Comparison of ENCODE assay signal across 18 cellular contexts in the genomic region with DNA sequence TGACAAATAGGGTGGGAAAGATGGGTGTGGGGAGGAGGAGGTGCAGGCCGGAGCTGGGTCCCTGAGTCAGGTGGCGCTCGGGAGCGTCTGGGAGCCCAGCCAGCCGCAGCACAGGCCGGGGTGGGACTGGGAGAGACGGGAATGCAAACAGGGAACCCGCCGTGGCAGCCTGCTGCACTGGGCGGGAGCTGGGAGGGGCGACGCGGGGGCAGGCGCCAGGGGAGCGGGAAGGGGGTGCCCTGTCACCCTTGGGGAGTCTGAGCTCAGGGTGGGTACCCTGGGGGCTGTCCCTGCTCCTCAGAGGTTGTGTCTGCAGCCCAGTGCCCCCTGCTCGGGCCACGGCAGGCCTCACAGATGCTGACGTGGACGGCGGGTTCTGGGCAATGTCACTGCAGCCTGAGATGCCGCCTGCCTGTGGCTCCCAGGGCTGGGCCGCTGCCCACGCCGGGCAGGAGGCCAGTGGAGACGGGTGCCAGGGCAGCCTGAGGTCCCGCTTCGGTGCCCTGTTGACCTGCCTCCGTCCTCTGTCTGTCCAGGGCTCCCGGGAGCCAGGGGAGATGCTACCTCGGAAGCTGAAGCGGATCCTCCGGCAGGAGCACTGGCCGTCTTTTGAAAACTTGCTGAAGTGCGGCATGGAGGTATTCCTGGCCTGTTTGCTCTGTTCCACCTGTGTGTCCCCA. TPM values are rescaled to one million over a fixed set of nuclear protein-coding genes. Genes with fewer than 3 reads are reported as not detected.
DNase-seq lines count a peak whose midpoint lies in the region; ATAC-seq and TF ChIP-seq lines count a peak whose summit lies in the region.
"Had no signal": no experiment of that assay in that cellular context is flagged by ENCODE, and none has a peak within 500 bp of the region (broad histone marks: within the 10 kb centered on the region; RNA-seq: fewer than 3 reads in every experiment).

No MANE protein-coding gene starts in this region.

- H3K36me3 ChIP-seq in upper lobe of right lung, result no peaks in the 10 kb centered on the region

- no peaks in the 10 kb centered on the region for H3K4me1 ChIP-seq in upper lobe of right lung
- H3K4me1 ChIP-seq: A549 had no signal

- DNase-seq in activated CD8-positive, alpha-beta memory T cell treated with anti-CD3 and anti-CD28 coated beads, Interleukin-2, amount 50 U/mL, for 4 hours, result peak; percentile 9
- no peak for DNase-seq in activated CD8-positive, alpha-beta memory T cell treated with anti-CD3 and anti-CD28 coated beads, Interleukin-2, amount 50 U/mL, for 48 hours
- peak; percentile 40 for DNase-seq in left cardiac atrium
- peak; percentile 60 for DNase-seq in myocyte (ENCODE audit: low read depth)
- DNase-seq in upper lobe of right lung, result peak; percentile 74
- DNase-seq in retina, result no peak
- DNase-seq in LoVo (ENCODE audit: low spot score), result no peak
- no peak for DNase-seq in NCI-H345 treated with DMSO at 0.1 percent for 48 hours (lab: John Stamatoyannopoulos, UW; ENCODE audit: unreplicated experiment)
- DNase-seq: activated effector memory CD4-positive, alpha-beta T cell treated with anti-CD3 and anti-CD28 coated beads, Interleukin-2, amount 50 U/mL, for 16 hours; CD4-positive, alpha-beta T cell; foreskin fibroblast; mesenchymal stem cell; MV-4-11; NCI-H774; T-cell had no signal

- H3K27ac ChIP-seq in upper lobe of right lung, result no peak overlapping the region
- H3K27ac ChIP-seq: A549, neutrophil, skin epidermis had no signal

- H3K27me3 ChIP-seq in upper lobe of right lung, result no peaks in the 10 kb centered on the region
- H3K27me3 ChIP-seq: neutrophil had no signal

- no peak for TF ChIP-seq CTCF in upper lobe of right lung (IDR thresholded peaks at IDR 0.05)

- peak; percentile 78 to 89 for ATAC-seq in left cardiac atrium
- ATAC-seq in upper lobe of right lung, result peak; percentile 55
- ATAC-seq: A549, T-cell had no signal

- intact Hi-C loops in left cardiac atrium (cut with DNase I), result loop anchor here in 1 of 2 donors (10.0 kb wide), 1 partner anchor 56 kb away; no protein-coding TSS in a partner anchor
- intact Hi-C loops in upper lobe of right lung (cut with DNase I), result no loop called here

- H3K4me3 ChIP-seq in upper lobe of right lung, result no peak overlapping the region
- H3K4me3 ChIP-seq: A549, skin epidermis had no signal

- no peaks in the 10 kb centered on the region for H3K9me3 ChIP-seq in upper lobe of right lung
- H3K9me3 ChIP-seq: A549, neutrophil had no signal

RNA-seq across cellular contexts. Expression of a gene that starts 16.6 kb away (rescaled TPM):
- total RNA-seq in left cardiac atrium, result 1 to 10 TPM; 1.4 to 2.5 TPM
- total RNA-seq in myocyte, result not detected in 2 replicates
- polyA plus RNA-seq in myocyte (2012), result not detected
- total RNA-seq in upper lobe of right lung, result 3.6 TPM

Comparison
In these comparisons a context has a peak if more than half of its experiments do, and no peak if none do; other contexts are left out.
1. DNase-seq: peak in activated CD8-positive, alpha-beta memory T cell treated with anti-CD3 and anti-CD28 coated beads, Interleukin-2, amount 50 U/mL, for 4 hours (single experiment), left cardiac atrium (single experiment), myocyte (single experiment) and upper lobe of right lung (single experiment); none in activated CD8-positive, alpha-beta memory T cell treated with anti-CD3 and anti-CD28 coated beads, Interleukin-2, amount 50 U/mL, for 48 hours (single experiment), retina (single experiment), LoVo (single experiment) and NCI-H345 treated with DMSO at 0.1 percent for 48 hours (single experiment).